Comparison of ENCODE assay signal across 15 cellular contexts in genomic region chr3:50290116-50290745, GRCh38. TPM values are rescaled to one million over a fixed set of nuclear protein-coding genes. Genes with fewer than 3 reads are reported as not detected.
DNase-seq lines count a peak whose midpoint lies in the region; ATAC-seq and TF ChIP-seq lines count a peak whose summit lies in the region.
"Had no signal": no experiment of that assay in that cellular context is flagged by ENCODE, and none has a peak within 500 bp of the region (broad histone marks: within the 10 kb centered on the region; RNA-seq: fewer than 3 reads in every experiment).

No MANE protein-coding gene starts in this region.

- H3K4me2 ChIP-seq in GM23338: no peak overlapping the region

- DNase-seq in GM23338 (ENCODE audit: low spot score): no peak
- no peak for DNase-seq in natural killer cell
- DNase-seq in NCI-H748 (lab: John Stamatoyannopoulos, UW; ENCODE audit: unreplicated experiment): no peak
- DNase-seq in dermis blood vessel endothelial cell: no peak
- no peak for DNase-seq in dedifferentiated amniotic fluid mesenchymal stem cell (ENCODE audit: extremely low spot score)
- DNase-seq in caudate nucleus (lab: John Stamatoyannopoulos, UW): no peak
- DNase-seq: DMS153; effector memory CD4-positive, alpha-beta T cell; NCI-H2227 treated with DMSO at 0.1 percent for 48 hours; stimulated activated CD4-positive, alpha-beta T cell treated with anti-CD3 and anti-CD28 coated beads, Interleukin-4, amount 100 ng/mL, for 24 hours had no signal

- H3K4me1 ChIP-seq in GM23338 (ENCODE audit: insufficient read depth): peaks cover 5% of the 10 kb centered on the region

- peaks cover 17% of the 10 kb centered on the region for H3K79me2 ChIP-seq in GM23338 (replicated peaks; ENCODE audit: insufficient read depth)

- H3K4me3 Mint-ChIP-seq in GM23338 (peak overlapping the region; percentile 86; the same call in 2 of the 3 replicates), natural killer cell (peak overlapping the region; percentile 4)
- peak overlapping the region; percentile 89 for H3K4me3 Mint-ChIP-seq in activated T-helper 17 cell treated with anti-CD3 and anti-CD28 coated beads, Interleukin-2, amount 50 U/mL, for 72 hours

- H4K20me1 ChIP-seq in GM23338 (replicated peaks; ENCODE audit: insufficient read depth): no peaks in the 10 kb centered on the region; the same call in 1 of the 2 replicates

- no peaks in the 10 kb centered on the region for H3K9me3 Mint-ChIP-seq in GM23338
- H3K9me3 Mint-ChIP-seq in activated T-helper 17 cell treated with anti-CD3 and anti-CD28 coated beads, Interleukin-2, amount 50 U/mL, for 72 hours: no peaks in the 10 kb centered on the region
- no peaks in the 10 kb centered on the region for H3K9me3 Mint-ChIP-seq in natural killer cell

- H3K4me1 Mint-ChIP-seq in GM23338 (peaks cover 11% of the 10 kb centered on the region), natural killer cell (peaks cover 15 to 18% of the 10 kb centered on the region in 2 donors)
- H3K4me1 Mint-ChIP-seq in activated T-helper 17 cell treated with anti-CD3 and anti-CD28 coated beads, Interleukin-2, amount 50 U/mL, for 72 hours: peaks cover 14% of the 10 kb centered on the region

- no peak overlapping the region for H3K4me3 ChIP-seq in GM23338
- H3K4me3 ChIP-seq: prostate gland had no signal

- H3K27ac ChIP-seq in C4-2B (peak overlapping the region; percentile 99), GM23338 (ENCODE audit: low read depth) (no peak overlapping the region), caudate nucleus (ENCODE audit: low read depth, low read length) (no peak overlapping the region)

- H3K27me3 Mint-ChIP-seq in GM23338 (ENCODE audit: insufficient read depth, low read depth, poor library complexity): peaks cover 8% of the 10 kb centered on the region
- H3K27me3 Mint-ChIP-seq in activated T-helper 17 cell treated with anti-CD3 and anti-CD28 coated beads, Interleukin-2, amount 50 U/mL, for 72 hours: no peaks in the 10 kb centered on the region
- no peaks in the 10 kb centered on the region for H3K27me3 Mint-ChIP-seq in natural killer cell (ENCODE audit: low read depth in 2 of 2)

- TF ChIP-seq CTCF in C4-2B (conservative IDR thresholded peaks at IDR 0.05) (no peak), GM23338 (conservative IDR thresholded peaks at IDR 0.05; ENCODE audit: low read depth in 2 of 2) (no peak), natural killer cell (IDR thresholded peaks at IDR 0.05) (no peak)

- peaks cover 47% of the 10 kb centered on the region for H3K36me3 Mint-ChIP-seq in GM23338 (ENCODE audit: low read depth)
- peaks cover 47% of the 10 kb centered on the region for H3K36me3 Mint-ChIP-seq in activated T-helper 17 cell treated with anti-CD3 and anti-CD28 coated beads, Interleukin-2, amount 50 U/mL, for 72 hours (ENCODE audit: low read depth)
- H3K36me3 Mint-ChIP-seq in natural killer cell: no peaks in the 10 kb centered on the region

- peaks cover 11% of the 10 kb centered on the region for H3K36me3 ChIP-seq in GM23338 (ENCODE audit: insufficient read depth)

- H3K27me3 ChIP-seq in GM23338 (ENCODE audit: insufficient read depth): no peaks in the 10 kb centered on the region

- H2AFZ ChIP-seq in GM23338: no peak overlapping the region

- H3F3A ChIP-seq in GM23338 (replicated peaks; ENCODE audit: low read depth): 0 out of 2 replicates have a peak, but pooled peaks cover 4% of the 10 kb centered on the region

- no peaks in the 10 kb centered on the region for H3K9me2 ChIP-seq in GM23338 (ENCODE audit: insufficient read depth)

- ATAC-seq in GM23338 (no peak), natural killer cell (no peak)
- ATAC-seq in activated T-helper 17 cell treated with anti-CD3 and anti-CD28 coated beads, Interleukin-2, amount 50 U/mL, for 72 hours (replicated peaks): no peak

- intact Hi-C loops in natural killer cell (cut with micrococcal nuclease): no loop called here

- H3K27ac Mint-ChIP-seq in GM23338: no peak overlapping the region
- H3K27ac Mint-ChIP-seq in activated T-helper 17 cell treated with anti-CD3 and anti-CD28 coated beads, Interleukin-2, amount 50 U/mL, for 72 hours: no peak overlapping the region
- no peak overlapping the region for H3K27ac Mint-ChIP-seq in natural killer cell

TF ChIP-seq in GM23338, 12 proteins besides CTCF, POLR2A, EP300 and RAD21 (continues in another document):
- TF ChIP-seq STAT1 (IDR thresholded peaks at IDR 0.05; ENCODE audit: unreplicated experiment) (no peak), ZNF114 (CRISPR knock-in tag; IDR thresholded peaks at IDR 0.05) (no peak), ETS1 (IDR thresholded peaks at IDR 0.05) (no peak), NANOG (IDR thresholded peaks at IDR 0.05; ENCODE audit: borderline replicate concordance) (no peak)
- TF ChIP-seq, protein P1, sequence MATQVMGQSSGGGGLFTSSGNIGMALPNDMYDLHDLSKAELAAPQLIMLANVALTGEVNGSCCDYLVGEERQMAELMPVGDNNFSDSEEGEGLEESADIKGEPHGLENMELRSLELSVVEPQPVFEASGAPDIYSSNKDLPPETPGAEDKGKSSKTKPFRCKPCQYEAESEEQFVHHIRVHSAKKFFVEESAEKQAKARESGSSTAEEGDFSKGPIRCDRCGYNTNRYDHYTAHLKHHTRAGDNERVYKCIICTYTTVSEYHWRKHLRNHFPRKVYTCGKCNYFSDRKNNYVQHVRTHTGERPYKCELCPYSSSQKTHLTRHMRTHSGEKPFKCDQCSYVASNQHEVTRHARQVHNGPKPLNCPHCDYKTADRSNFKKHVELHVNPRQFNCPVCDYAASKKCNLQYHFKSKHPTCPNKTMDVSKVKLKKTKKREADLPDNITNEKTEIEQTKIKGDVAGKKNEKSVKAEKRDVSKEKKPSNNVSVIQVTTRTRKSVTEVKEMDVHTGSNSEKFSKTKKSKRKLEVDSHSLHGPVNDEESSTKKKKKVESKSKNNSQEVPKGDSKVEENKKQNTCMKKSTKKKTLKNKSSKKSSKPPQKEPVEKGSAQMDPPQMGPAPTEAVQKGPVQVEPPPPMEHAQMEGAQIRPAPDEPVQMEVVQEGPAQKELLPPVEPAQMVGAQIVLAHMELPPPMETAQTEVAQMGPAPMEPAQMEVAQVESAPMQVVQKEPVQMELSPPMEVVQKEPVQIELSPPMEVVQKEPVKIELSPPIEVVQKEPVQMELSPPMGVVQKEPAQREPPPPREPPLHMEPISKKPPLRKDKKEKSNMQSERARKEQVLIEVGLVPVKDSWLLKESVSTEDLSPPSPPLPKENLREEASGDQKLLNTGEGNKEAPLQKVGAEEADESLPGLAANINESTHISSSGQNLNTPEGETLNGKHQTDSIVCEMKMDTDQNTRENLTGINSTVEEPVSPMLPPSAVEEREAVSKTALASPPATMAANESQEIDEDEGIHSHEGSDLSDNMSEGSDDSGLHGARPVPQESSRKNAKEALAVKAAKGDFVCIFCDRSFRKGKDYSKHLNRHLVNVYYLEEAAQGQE (IDR thresholded peaks at IDR 0.05; ENCODE audit: unreplicated experiment): no peak

RNA-seq across cellular contexts. Expression of gene IFRD2, which starts 2.0 kb away (rescaled TPM):
- 91.5 and 92.4 TPM in 2 replicates for total RNA-seq in GM23338 (2014; rRNA removed; shearing (Covaris generic))
- polyA plus RNA-seq in GM23338 (2016; fragmentation: Nextera tagmentation; extraction: Ambion mirVana): 80.8 and 89.7 TPM in 2 replicates
- total RNA-seq in activated T-helper 17 cell treated with anti-CD3 and anti-CD28 coated beads, Interleukin-2, amount 50 U/mL, for 72 hours: 100 to 1,000 TPM in 1 of 2 donors, 10 to 100 TPM in 1; 59.2 to 139 TPM
- 10 to 100 TPM; 27.8 to 39.1 (median 32.1) TPM for total RNA-seq in natural killer cell
- total RNA-seq in dermis blood vessel endothelial cell: 92.2 and 113 TPM in 2 replicates

RNA-seq across cellular contexts. Expression of gene HYAL3, which starts 9.0 kb away (rescaled TPM):
- total RNA-seq in GM23338 (2014; rRNA removed; shearing (Covaris generic)): 2.5 and 7.1 TPM in 2 replicates
- polyA plus RNA-seq in GM23338 (2016; fragmentation: Nextera tagmentation; extraction: Ambion mirVana): 2.4 and 3.7 TPM in 2 replicates
- 10 to 100 TPM; 12.2 to 13.0 TPM for total RNA-seq in activated T-helper 17 cell treated with anti-CD3 and anti-CD28 coated beads, Interleukin-2, amount 50 U/mL, for 72 hours
- total RNA-seq in natural killer cell (1 to 10 TPM in 2 of 3 donors, under 1 TPM in 1; 0.93 to 2.0 (median 1.2) TPM), dermis blood vessel endothelial cell (24.0 and 28.1 TPM in 2 replicates)

RNA-seq across cellular contexts. Expression of gene NAA80, which starts 9.0 kb away (rescaled TPM):
- total RNA-seq in GM23338 (2014; rRNA removed; shearing (Covaris generic)): 11.3 and 16.7 TPM in 2 replicates
- 11.2 and 12.1 TPM in 2 replicates for polyA plus RNA-seq in GM23338 (2016; fragmentation: Nextera tagmentation; extraction: Ambion mirVana)
- 10 to 100 TPM; 24.4 to 37.8 TPM for total RNA-seq in activated T-helper 17 cell treated with anti-CD3 and anti-CD28 coated beads, Interleukin-2, amount 50 U/mL, for 72 hours
- total RNA-seq in natural killer cell: 10 to 100 TPM; 22.2 to 30.3 (median 29.6) TPM
- total RNA-seq in dermis blood vessel endothelial cell: 4.9 and 7.3 TPM in 2 replicates

RNA-seq across cellular contexts. Expression of gene LSMEM2, which starts 11.3 kb away (rescaled TPM):
- 0.59 and 1.5 TPM in 2 replicates for total RNA-seq in GM23338 (2014; rRNA removed; shearing (Covaris generic))
- 0.86 and 1.5 TPM in 2 replicates for polyA plus RNA-seq in GM23338 (2016; fragmentation: Nextera tagmentation; extraction: Ambion mirVana)
- under 1 TPM in 1 of 2 donors, not detected in 1; 0.34 TPM for total RNA-seq in activated T-helper 17 cell treated with anti-CD3 and anti-CD28 coated beads, Interleukin-2, amount 50 U/mL, for 72 hours
- total RNA-seq in natural killer cell: not detected
- not detected in 2 replicates for total RNA-seq in dermis blood vessel endothelial cell
- total RNA-seq: glomerular endothelial cell, LHCN-M2, prostate gland had no signal

RNA-seq across cellular contexts. Expression of gene HYAL1, which starts 13.1 kb away (rescaled TPM):
- 2.8 and 5.0 TPM in 2 replicates for total RNA-seq in GM23338 (2014; rRNA removed; shearing (Covaris generic))
- polyA plus RNA-seq in GM23338 (2016; fragmentation: Nextera tagmentation; extraction: Ambion mirVana): 1.7 and 2.1 TPM in 2 replicates
- under 1 TPM in 1 of 2 donors, not detected in 1; 0.29 TPM for total RNA-seq in activated T-helper 17 cell treated with anti-CD3 and anti-CD28 coated beads, Interleukin-2, amount 50 U/mL, for 72 hours
- total RNA-seq in natural killer cell (1 to 10 TPM in 1 of 3 donors, under 1 TPM in 1, not detected in 1; 0.82 to 1.2 TPM), dermis blood vessel endothelial cell (11.4 and 30.6 TPM in 2 replicates)

Comparison
In these comparisons a context has a peak if more than half of its experiments do, and no peak if none do; other contexts are left out.
1. H3K4me3 Mint-ChIP-seq: peak in every context shown above with its lines; median percentile 89 in activated T-helper 17 cell treated with anti-CD3 and anti-CD28 coated beads, Interleukin-2, amount 50 U/mL, for 72 hours; 86 in GM23338; 4 in natural killer cell.